20 cellular contexts compared by ENCODE assay signal in genomic region chr1:194209920-194210319, GRCh38.
DNase-seq lines count a peak whose midpoint lies in the region; ATAC-seq, FAIRE-seq and TF ChIP-seq lines count a peak whose summit lies in the region.
"Had no signal": no experiment of that assay in that cellular context is flagged by ENCODE, and none has a peak within 500 bp of the region (broad histone marks: within the 10 kb centered on the region; RNA-seq: fewer than 3 reads in every experiment).

No MANE protein-coding gene starts in this region.

- CTCF ChIA-PET in A549 (lab: Yijun Ruan, JAX), result interaction anchor here (0.6 kb wide), 1 partner anchor 8 kb away, joined by 4 read pairs; no protein-coding TSS in a partner anchor

- TF ChIP-seq RAD21 in A549 (conservative IDR thresholded peaks at IDR 0.05 in 1 of 2, IDR thresholded peaks at IDR 0.05 in 1 of 2), result no peak

- H3K4me1 ChIP-seq in A549 (no peaks in the 10 kb centered on the region), neuron (ENCODE audit: insufficient read depth, low read length) (no peaks in the 10 kb centered on the region)
- H3K4me1 ChIP-seq: BLaER1 treated with 17β-estradiol and CSF1 and Interleukin-3, amounts not matched to agents 10 nM and 100 nM; Caco-2 had no signal

- H3K9me3 ChIP-seq in A549 (no peaks in the 10 kb centered on the region), neuron (ENCODE audit: low read length) (no peaks in the 10 kb centered on the region)
- H3K9me3 ChIP-seq: BLaER1 treated with 17β-estradiol and CSF1 and Interleukin-3, amounts not matched to agents 10 nM and 100 nM; Caco-2 had no signal

- FAIRE-seq in A549 (lab: Jason Lieb, UNC), result no peak
- peak; percentile 82 for FAIRE-seq in D721Med (lab: Jason Lieb, UNC)
- FAIRE-seq: A204.1, G401.6, GM12891, GM19239 had no signal

- TF ChIP-seq POLR2A in A549 (IDR thresholded peaks at IDR 0.05; ENCODE audit: low read length), result no peak

- TF ChIP-seq CTCF in A549 (IDR thresholded peaks at IDR 0.05), result no peak
- no peak for TF ChIP-seq CTCF in D721Med (IDR thresholded peaks at IDR 0.05; ENCODE audit: insufficient read depth, missing control alignments)

- POLR2A ChIA-PET in A549 (lab: Yijun Ruan, JAX), result no interaction called here

- ATAC-seq in A549, result no peak
- ATAC-seq: CD8-positive, alpha-beta T cell had no signal

- H3K4me2 ChIP-seq in A549, result no peak overlapping the region
- H3K4me2 ChIP-seq: BLaER1 treated with 17β-estradiol and CSF1 and Interleukin-3, amounts not matched to agents 10 nM and 100 nM had no signal

- no peak overlapping the region for H3K4me3 ChIP-seq in A549
- no peak overlapping the region for H3K4me3 ChIP-seq in neuron (ENCODE audit: low read length)
- H3K4me3 ChIP-seq: BLaER1 treated with 17β-estradiol and CSF1 and Interleukin-3, amounts not matched to agents 10 nM and 100 nM had no signal

- no peaks in the 10 kb centered on the region for H3K36me3 ChIP-seq in neuron (ENCODE audit: insufficient read depth, low read length)
- H3K36me3 ChIP-seq: BLaER1 treated with 17β-estradiol and CSF1 and Interleukin-3, amounts not matched to agents 10 nM and 100 nM had no signal

- H2AFZ ChIP-seq in neuron (ENCODE audit: low read depth, low read length), result peak overlapping the region; percentile 54

- no peaks in the 10 kb centered on the region for H3K27me3 ChIP-seq in neuron (ENCODE audit: insufficient read depth, low read length)

- DNase-seq in A549 (ENCODE audit: low read depth in 1 of 2, low spot score in 1 of 2), result no peak
- no peak for DNase-seq in D721Med (ENCODE audit: insufficient read length, low spot score)
- no peak for DNase-seq in DMS114 treated with DMSO at 0.1 percent for 48 hours (lab: John Stamatoyannopoulos, UW; ENCODE audit: unreplicated experiment)
- no peak for DNase-seq in effector CD4-positive, alpha-beta T cell
- DNase-seq: 8988T; AML-193; Caco-2; Calu3; CD4-positive, alpha-beta T cell; CD8-positive, alpha-beta T cell; DMS 273 treated with DMSO at 0.1 percent for 48 hours; DMS79 treated with DMSO at 0.1 percent for 48 hours; GF-D8 had no signal

- H3K27ac ChIP-seq in A549, result no peak overlapping the region
- H3K27ac ChIP-seq: BLaER1 treated with 17β-estradiol and CSF1 and Interleukin-3, amounts not matched to agents 10 nM and 100 nM; C4-2B had no signal

- no peak for TF ChIP-seq EP300 in A549 (IDR thresholded peaks at IDR 0.05)

TF ChIP-seq in A549, 52 proteins besides CTCF, POLR2A, EP300 and RAD21:
- TF ChIP-seq NFE2L2 (conservative IDR thresholded peaks at IDR 0.05; ENCODE audit: low read length) (no peak), EHMT2 (IDR thresholded peaks at IDR 0.05; ENCODE audit: low read depth) (no peak), MAFK (IDR thresholded peaks at IDR 0.05; ENCODE audit: partially characterized antibody) (peak; percentile 52)
